In genomic region chr7:39507866-39508551, GRCh38 we compare ENCODE assay signal across 12 cellular contexts. TPM values are rescaled to one million over a fixed set of nuclear protein-coding genes. Genes with fewer than 3 reads are reported as not detected.
DNase-seq lines count a peak whose midpoint lies in the region; ATAC-seq lines count a peak whose summit lies in the region.
"Had no signal": no experiment of that assay in that cellular context is flagged by ENCODE, and none has a peak within 500 bp of the region (broad histone marks: within the 10 kb centered on the region; RNA-seq: fewer than 3 reads in every experiment).

No MANE protein-coding gene starts in this region.

- peak; percentile 93 for DNase-seq in NCI-H2029 (lab: John Stamatoyannopoulos, UW)
- peak; percentile 30 for DNase-seq in kidney tubule cell (ENCODE audit: low spot score)
- DNase-seq in HUDEP-2 (lab: John Stamatoyannopoulos, UW; ENCODE audit: unreplicated experiment in 76 of 76): no peak
- no peak for DNase-seq in AG08396 (ENCODE audit: low spot score)
- DNase-seq in left lobe of liver (ENCODE audit: low spot score): no peak
- no peak for DNase-seq in hepatic stellate cell (ENCODE audit: low spot score)
- DNase-seq: Caco-2, MM.1S had no signal

- ATAC-seq in GM18511 (IDR thresholded peaks at IDR 0.05; ENCODE audit: unreplicated experiment): peak; percentile 89
- peak; percentile 63 for ATAC-seq in GM21723 (IDR thresholded peaks at IDR 0.05; ENCODE audit: unreplicated experiment)
- no peak for ATAC-seq in left lobe of liver
- ATAC-seq: activated CD4-positive, CD25-positive, alpha-beta regulatory T cell treated with anti-CD3 and anti-CD28 coated beads, Interleukin-2, amount 50 U/mL, for 24 hours; Panc1 had no signal

RNA-seq across cellular contexts. Expression of gene YAE1, which starts 58.2 kb away (rescaled TPM):
- total RNA-seq in left lobe of liver: 6.4 TPM

Comparison
In these comparisons a context has a peak if more than half of its experiments do, and no peak if none do; other contexts are left out.
1. DNase-seq: peak in NCI-H2029 (single experiment) and kidney tubule cell (single experiment); none in HUDEP-2 (0 of 76), AG08396 (single experiment), left lobe of liver (single experiment) and hepatic stellate cell (single experiment).